ENCODE assay signal across 8 cellular contexts in genomic region chr9:126722922-126723806, GRCh38.
DNase-seq lines count a peak whose midpoint lies in the region; ATAC-seq and TF ChIP-seq lines count a peak whose summit lies in the region.

No MANE protein-coding gene starts in this region.

- in situ Hi-C loops in GM13976 (cut with MboI; ENCODE audit: low sequenced_read_pairs, unreplicated experiment): no loop called here

- H3K9me3 ChIP-seq in iPS DF 6.9 (ENCODE audit: control insufficient read depth, insufficient read depth, low read length): no peaks in the 10 kb centered on the region

- H3K27me3 ChIP-seq in iPS DF 6.9 (ENCODE audit: control insufficient read depth, insufficient read depth, low read length): no peaks in the 10 kb centered on the region; the same call in 1 of the 2 replicates

- no peaks in the 10 kb centered on the region for H3K9me3 Mint-ChIP-seq in activated naive CD4-positive, alpha-beta T cell treated with anti-CD3 and anti-CD28 coated beads, Interleukin-2, amount 50 U/mL, for 72 hours

- peak; percentile 36 for ATAC-seq in HG02759 (IDR thresholded peaks at IDR 0.05; ENCODE audit: unreplicated experiment)
- peak; percentile 70 to 75 for ATAC-seq in activated naive CD4-positive, alpha-beta T cell treated with anti-CD3 and anti-CD28 coated beads, Interleukin-2, amount 50 U/mL, for 72 hours

- POLR2A ChIA-PET in RWPE1 (lab: Yijun Ruan, JAX; ENCODE audit: low non-redundant PET): interaction anchor here (0.7 to 1.0 kb wide), 2 partner anchors 23 to 30 kb away, joined by 3 to 6 read pairs; no protein-coding TSS in a partner anchor

- peak overlapping the region; percentile 88 to 95 for H3K27ac Mint-ChIP-seq in activated naive CD4-positive, alpha-beta T cell treated with anti-CD3 and anti-CD28 coated beads, Interleukin-2, amount 50 U/mL, for 72 hours

- CTCF ChIA-PET in RWPE1 (lab: Yijun Ruan, JAX): interaction anchor here (0.6 to 8.8 kb wide), 5 partner anchors 18 to 1526 kb away, joined by 3 to 66 read pairs (median 4); no protein-coding TSS in a partner anchor

- TF ChIP-seq CTCF in GM13976 (IDR thresholded peaks at IDR 0.05; ENCODE audit: borderline replicate concordance, control extremely low read depth, extremely low read depth, insufficient read depth, missing control alignments) (no peak), RWPE1 (conservative IDR thresholded peaks at IDR 0.05; ENCODE audit: low read depth) (no peak)

- peak overlapping the region; percentile 64 for H3K27ac ChIP-seq in RWPE1
- H3K27ac ChIP-seq in iPS DF 6.9 (ENCODE audit: low read length): no peak overlapping the region

- no CpG with 5 or more reads among the region's 68 CpGs for WGBS in iPS DF 6.9 (ENCODE audit: insufficient coverage, insufficient read length)

- H3K4me3 ChIP-seq in iPS DF 6.9 (ENCODE audit: low read length): peak overlapping the region; percentile 52

- H3K36me3 ChIP-seq in iPS DF 6.9 (ENCODE audit: control insufficient read depth, insufficient read depth, low read length): no peaks in the 10 kb centered on the region

- H3K36me3 Mint-ChIP-seq in activated naive CD4-positive, alpha-beta T cell treated with anti-CD3 and anti-CD28 coated beads, Interleukin-2, amount 50 U/mL, for 72 hours: no peaks in the 10 kb centered on the region

- DNase-seq in GM13976 (ENCODE audit: low spot score) (peak; percentile 86), RWPE1 (ENCODE audit: low spot score) (peak; percentile 67), iPS DF 6.9 (ENCODE audit: low read depth, low spot score) (no peak), GOT3 (lab: John Stamatoyannopoulos, UW) (no peak), NCI-H187 treated with DMSO at 0.1 percent for 48 hours (lab: John Stamatoyannopoulos, UW) (no peak)
- peak; percentile 66 to 72 for DNase-seq in activated naive CD4-positive, alpha-beta T cell treated with anti-CD3 and anti-CD28 coated beads, Interleukin-2, amount 50 U/mL, for 72 hours (ENCODE audit: low spot score in 2 of 2)
- DNase-seq in stimulated activated CD4-positive, alpha-beta T cell treated with anti-CD3 and anti-CD28 coated beads, Interleukin-12 subunit alpha, Interleukin-12 subunit beta, amount 100 ng/mL, for 24 hours (ENCODE audit: low read depth in 2 of 2): peak; percentile 37 to 68

- H3K4me1 ChIP-seq in iPS DF 6.9 (ENCODE audit: control insufficient read depth, insufficient read depth, low read length): peaks cover 6% of the 10 kb centered on the region; the same call in 1 of the 2 replicates

Comparison
In these comparisons a context has a peak if more than half of its experiments do, and no peak if none do; other contexts are left out.
1. DNase-seq: peak in GM13976 (single experiment), RWPE1 (single experiment), activated naive CD4-positive, alpha-beta T cell treated with anti-CD3 and anti-CD28 coated beads, Interleukin-2, amount 50 U/mL, for 72 hours (2 of 2) and stimulated activated CD4-positive, alpha-beta T cell treated with anti-CD3 and anti-CD28 coated beads, Interleukin-12 subunit alpha, Interleukin-12 subunit beta, amount 100 ng/mL, for 24 hours (2 of 2); none in iPS DF 6.9 (single experiment), GOT3 (single experiment) and NCI-H187 treated with DMSO at 0.1 percent for 48 hours (single experiment).